ENCODE assay signal across 13 cellular contexts in the genomic region with DNA sequence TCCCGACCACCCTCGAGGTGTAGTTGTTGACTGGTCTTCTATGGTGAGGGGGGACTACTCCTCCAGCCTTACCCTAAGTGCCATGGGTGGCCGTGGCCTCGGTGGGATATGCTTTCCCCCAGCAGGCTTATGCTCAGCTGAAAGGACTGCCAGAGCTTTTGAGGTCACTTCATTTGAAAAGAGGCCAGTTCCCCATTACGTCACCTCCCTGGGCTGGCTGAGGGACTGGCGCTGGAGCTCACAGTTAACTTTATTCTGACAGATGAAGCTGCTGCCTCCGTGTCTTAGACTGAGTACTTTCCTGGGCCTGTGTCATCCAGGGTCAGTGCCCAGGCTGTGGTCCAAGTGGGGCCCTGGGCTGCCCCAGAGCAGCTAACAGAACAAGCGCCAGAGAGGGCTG. TPM values are rescaled to one million over a fixed set of nuclear protein-coding genes. Genes with fewer than 3 reads are reported as not detected.
DNase-seq lines count a peak whose midpoint lies in the region; ATAC-seq and TF ChIP-seq lines count a peak whose summit lies in the region.
"Had no signal": no experiment of that assay in that cellular context is flagged by ENCODE, and none has a peak within 500 bp of the region (broad histone marks: within the 10 kb centered on the region; RNA-seq: fewer than 3 reads in every experiment).

No MANE protein-coding gene starts in this region.

- no peak for TF ChIP-seq POLR2A in NB4 (IDR thresholded peaks at IDR 0.05; ENCODE audit: extremely low read depth, insufficient read length)

- H3K9me3 Mint-ChIP-seq in memory B cell, result no peaks in the 10 kb centered on the region

- H3K4me1 Mint-ChIP-seq in memory B cell, result no peaks in the 10 kb centered on the region

- no peak overlapping the region for H3K4me3 ChIP-seq in NB4 (ENCODE audit: low read depth, low read length)
- no peak overlapping the region for H3K4me3 ChIP-seq in fibroblast of mammary gland (ENCODE audit: control insufficient read depth, low read depth, low read length)
- H3K4me3 ChIP-seq: skin epidermis had no signal

- H3K36me3 Mint-ChIP-seq in memory B cell, result no peaks in the 10 kb centered on the region

- peak overlapping the region; percentile 55 for H3K27ac Mint-ChIP-seq in memory B cell
- H3K27ac Mint-ChIP-seq: activated CD8-positive, alpha-beta T cell treated with anti-CD3 and anti-CD28 coated beads, Interleukin-2, amount 10 ng/mL, durations not matched to agents 7 days and 5 days had no signal

- DNase-seq in NB4 (ENCODE audit: low read depth) (peak; percentile 30), fibroblast of mammary gland (ENCODE audit: low read depth) (peak; percentile 60), memory B cell (ENCODE audit: low spot score in 2 of 2) (no peak), ureter (ENCODE audit: low spot score) (peak; percentile 67), NCI-H446 treated with DMSO at 0.1 percent for 48 hours (lab: John Stamatoyannopoulos, UW) (no peak)
- no peak for DNase-seq in stimulated activated CD4-positive, alpha-beta T cell treated with anti-CD3 and anti-CD28 coated beads, Interleukin-4, amount 100 ng/mL, for 24 hours
- DNase-seq: activated CD8-positive, alpha-beta T cell treated with anti-CD3 and anti-CD28 coated beads, Interleukin-2, amount 10 ng/mL, durations not matched to agents 7 days and 5 days; amniotic stem cell; Kasumi-1; NCI-H524 treated with DMSO at 0.1 percent for 48 hours had no signal

- peaks cover 8% of the 10 kb centered on the region for H3K27me3 Mint-ChIP-seq in memory B cell

- TF ChIP-seq CTCF in NB4 (IDR thresholded peaks at IDR 0.05; ENCODE audit: low read depth, low read length) (no peak), fibroblast of mammary gland (conservative IDR thresholded peaks at IDR 0.05; ENCODE audit: control insufficient read depth, insufficient read depth, low read depth, low read length) (no peak)

- no peak for ATAC-seq in memory B cell (ENCODE audit: low read depth)
- no peak for ATAC-seq in GM18517 (IDR thresholded peaks at IDR 0.05; ENCODE audit: unreplicated experiment)
- ATAC-seq: activated CD8-positive, alpha-beta T cell treated with anti-CD3 and anti-CD28 coated beads, Interleukin-2, amount 10 ng/mL, durations not matched to agents 7 days and 5 days had no signal

- no peak overlapping the region for H3K4me3 Mint-ChIP-seq in memory B cell
- H3K4me3 Mint-ChIP-seq: activated CD8-positive, alpha-beta T cell treated with anti-CD3 and anti-CD28 coated beads, Interleukin-2, amount 10 ng/mL, durations not matched to agents 7 days and 5 days had no signal

RNA-seq across cellular contexts. Expression of a gene that starts 42.8 kb away (rescaled TPM):
- total RNA-seq in ureter, result 58.2 TPM

RNA-seq across cellular contexts. Expression of a gene that starts 48.5 kb away (rescaled TPM):
- 0.18 TPM for total RNA-seq in ureter
- total RNA-seq: activated CD8-positive, alpha-beta T cell treated with anti-CD3 and anti-CD28 coated beads, Interleukin-2, amount 10 ng/mL, durations not matched to agents 7 days and 5 days; endothelial cell of umbilical vein had no signal

Comparison
In these comparisons a context has a peak if more than half of its experiments do, and no peak if none do; other contexts are left out.
1. DNase-seq: peak in NB4 (single experiment), fibroblast of mammary gland (single experiment) and ureter (single experiment); none in memory B cell (0 of 2), NCI-H446 treated with DMSO at 0.1 percent for 48 hours (single experiment) and stimulated activated CD4-positive, alpha-beta T cell treated with anti-CD3 and anti-CD28 coated beads, Interleukin-4, amount 100 ng/mL, for 24 hours (single experiment).